In genomic region chr3:94285874-94286273, GRCh38 we compare ENCODE assay signal across 11 cellular contexts.
A peak's percentile ranks its signal among the peaks of the same experiment; 100 is the strongest.
DNase-seq lines count a peak whose midpoint lies in the region; ATAC-seq, FAIRE-seq and TF ChIP-seq lines count a peak whose summit lies in the region.
"Had no signal": no experiment of that assay in that cellular context is flagged by ENCODE, and none has a peak within 500 bp of the region (broad histone marks: within the 10 kb centered on the region; RNA-seq: fewer than 3 reads in every experiment).

No MANE protein-coding gene starts in this region.

- no peaks in the 10 kb centered on the region for H3K36me3 Mint-ChIP-seq in activated CD8-positive, alpha-beta T cell treated with anti-CD3 and anti-CD28 coated beads, Interleukin-2, amount 10 ng/mL, durations not matched to agents 7 days and 5 days (ENCODE audit: low read depth)
- H3K36me3 Mint-ChIP-seq: CD4-positive, CD25-positive, alpha-beta regulatory T cell had no signal

- POLR2A ChIA-PET in activated CD8-positive, alpha-beta T cell treated with anti-CD3 and anti-CD28 coated beads, Interleukin-2, amount 10 ng/mL, durations not matched to agents 7 days and 5 days (lab: Charles Lee) = no interaction called here
- POLR2A ChIA-PET in GM10248 (lab: Yijun Ruan, JAX) = no interaction called here

- H3K27ac Mint-ChIP-seq in activated CD8-positive, alpha-beta T cell treated with anti-CD3 and anti-CD28 coated beads, Interleukin-2, amount 10 ng/mL, durations not matched to agents 7 days and 5 days = no peak overlapping the region
- H3K27ac Mint-ChIP-seq: CD4-positive, CD25-positive, alpha-beta regulatory T cell had no signal

- no peaks in the 10 kb centered on the region for H3K27me3 Mint-ChIP-seq in activated CD8-positive, alpha-beta T cell treated with anti-CD3 and anti-CD28 coated beads, Interleukin-2, amount 10 ng/mL, durations not matched to agents 7 days and 5 days (ENCODE audit: low read depth)
- H3K27me3 Mint-ChIP-seq: CD4-positive, CD25-positive, alpha-beta regulatory T cell had no signal

- peak; percentile 16 for DNase-seq in HCEC 1CT
- DNase-seq in RKO (ENCODE audit: low spot score) = peak; percentile 47
- peak; percentile 20 for DNase-seq in fibroblast of the aortic adventitia (ENCODE audit: low read depth)
- no peak for DNase-seq in activated CD8-positive, alpha-beta T cell treated with anti-CD3 and anti-CD28 coated beads, Interleukin-2, amount 10 ng/mL, durations not matched to agents 7 days and 5 days
- DNase-seq in UCSD-AML1 (lab: John Stamatoyannopoulos, UW; ENCODE audit: unreplicated experiment) = no peak
- no peak for DNase-seq in GM10248 (ENCODE audit: extremely low spot score)
- DNase-seq: amygdala; CD4-positive, CD25-positive, alpha-beta regulatory T cell; NCI-H1930 had no signal

- no peaks in the 10 kb centered on the region for H3K4me1 Mint-ChIP-seq in activated CD8-positive, alpha-beta T cell treated with anti-CD3 and anti-CD28 coated beads, Interleukin-2, amount 10 ng/mL, durations not matched to agents 7 days and 5 days (ENCODE audit: low read depth)
- H3K4me1 Mint-ChIP-seq: CD4-positive, CD25-positive, alpha-beta regulatory T cell had no signal

- H3K9me3 Mint-ChIP-seq in activated CD8-positive, alpha-beta T cell treated with anti-CD3 and anti-CD28 coated beads, Interleukin-2, amount 10 ng/mL, durations not matched to agents 7 days and 5 days (ENCODE audit: insufficient read depth) = no peaks in the 10 kb centered on the region

- no peak overlapping the region for H3K4me3 ChIP-seq in fibroblast of the aortic adventitia (ENCODE audit: low read depth, low read length)

- FAIRE-seq in A204.1 (lab: Jason Lieb, UNC) = peak; percentile 39

- no peak for ATAC-seq in activated CD8-positive, alpha-beta T cell treated with anti-CD3 and anti-CD28 coated beads, Interleukin-2, amount 10 ng/mL, durations not matched to agents 7 days and 5 days
- ATAC-seq in GM18519 (IDR thresholded peaks at IDR 0.05; ENCODE audit: low FRiP score, unreplicated experiment) = no peak

- H3K4me3 Mint-ChIP-seq in activated CD8-positive, alpha-beta T cell treated with anti-CD3 and anti-CD28 coated beads, Interleukin-2, amount 10 ng/mL, durations not matched to agents 7 days and 5 days = no peak overlapping the region
- H3K4me3 Mint-ChIP-seq: CD4-positive, CD25-positive, alpha-beta regulatory T cell had no signal

- TF ChIP-seq CTCF in fibroblast of the aortic adventitia (IDR thresholded peaks at IDR 0.05; ENCODE audit: insufficient read depth, low read length) (peak; percentile 30), GM10248 (IDR thresholded peaks at IDR 0.05; ENCODE audit: control extremely low read depth, extremely low read depth, low read depth, missing control alignments) (no peak)

- CTCF ChIA-PET in activated CD8-positive, alpha-beta T cell treated with anti-CD3 and anti-CD28 coated beads, Interleukin-2, amount 10 ng/mL, durations not matched to agents 7 days and 5 days (lab: Charles Lee) = interaction anchor here (1.2 kb wide), 1 partner anchor 36 kb away, joined by 4 read pairs; no protein-coding TSS in a partner anchor
- CTCF ChIA-PET in GM10248 (lab: Yijun Ruan, JAX) = interaction anchor here (2.7 kb wide), 1 partner anchor 11 kb away, joined by 10 read pairs; no protein-coding TSS in a partner anchor

Comparison
In these comparisons a context has a peak if more than half of its experiments do, and no peak if none do; other contexts are left out.
1. DNase-seq: peak in HCEC 1CT (single experiment), RKO (single experiment) and fibroblast of the aortic adventitia (single experiment); none in activated CD8-positive, alpha-beta T cell treated with anti-CD3 and anti-CD28 coated beads, Interleukin-2, amount 10 ng/mL, durations not matched to agents 7 days and 5 days (single experiment), UCSD-AML1 (single experiment) and GM10248 (single experiment).